ENCODE assay signal across 1 cellular context in the genomic region with DNA sequence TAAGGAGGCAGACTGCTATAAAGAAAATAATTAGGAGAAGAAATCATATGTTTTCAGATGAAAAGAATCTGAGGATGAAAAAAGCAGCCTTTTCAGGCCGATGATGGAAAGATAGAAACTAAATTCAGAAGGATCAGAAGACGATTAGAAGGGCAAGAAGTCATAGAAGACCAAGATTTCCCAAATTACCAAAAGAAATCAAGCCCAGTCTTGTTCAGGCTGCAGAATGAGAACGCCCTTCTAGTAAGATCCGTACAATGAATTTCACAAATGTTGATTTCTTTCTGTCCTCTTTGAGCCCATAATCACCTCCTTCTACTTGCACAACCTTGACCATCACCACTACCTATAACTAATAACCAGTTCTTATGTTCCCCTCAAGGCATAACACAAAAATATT.
TF ChIP-seq lines count a peak whose summit lies in the region.

No MANE protein-coding gene starts in this region.

TF ChIP-seq in SK-N-SH treated with all-trans-retinoic acid at 6 μM for 48 hours, 23 proteins besides CTCF, POLR2A, EP300 and RAD21 (continued from another document):
- TF ChIP-seq, protein P1, sequence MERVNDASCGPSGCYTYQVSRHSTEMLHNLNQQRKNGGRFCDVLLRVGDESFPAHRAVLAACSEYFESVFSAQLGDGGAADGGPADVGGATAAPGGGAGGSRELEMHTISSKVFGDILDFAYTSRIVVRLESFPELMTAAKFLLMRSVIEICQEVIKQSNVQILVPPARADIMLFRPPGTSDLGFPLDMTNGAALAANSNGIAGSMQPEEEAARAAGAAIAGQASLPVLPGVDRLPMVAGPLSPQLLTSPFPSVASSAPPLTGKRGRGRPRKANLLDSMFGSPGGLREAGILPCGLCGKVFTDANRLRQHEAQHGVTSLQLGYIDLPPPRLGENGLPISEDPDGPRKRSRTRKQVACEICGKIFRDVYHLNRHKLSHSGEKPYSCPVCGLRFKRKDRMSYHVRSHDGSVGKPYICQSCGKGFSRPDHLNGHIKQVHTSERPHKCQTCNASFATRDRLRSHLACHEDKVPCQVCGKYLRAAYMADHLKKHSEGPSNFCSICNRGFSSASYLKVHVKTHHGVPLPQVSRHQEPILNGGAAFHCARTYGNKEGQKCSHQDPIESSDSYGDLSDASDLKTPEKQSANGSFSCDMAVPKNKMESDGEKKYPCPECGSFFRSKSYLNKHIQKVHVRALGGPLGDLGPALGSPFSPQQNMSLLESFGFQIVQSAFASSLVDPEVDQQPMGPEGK (CRISPR knock-in tag; IDR thresholded peaks at IDR 0.05; ENCODE audit: borderline replicate concordance), result no peak
- TF ChIP-seq GLIS3 (CRISPR knock-in tag; IDR thresholded peaks at IDR 0.05) (no peak), OSR1 (CRISPR knock-in tag; IDR thresholded peaks at IDR 0.05) (no peak), ARNTL (CRISPR knock-in tag; IDR thresholded peaks at IDR 0.05; ENCODE audit: borderline replicate concordance, low read depth) (no peak), TOX (CRISPR knock-in tag; IDR thresholded peaks at IDR 0.05; ENCODE audit: borderline replicate concordance) (no peak), BACH2 (CRISPR knock-in tag; IDR thresholded peaks at IDR 0.05; ENCODE audit: borderline replicate concordance) (no peak), ZNF565 (CRISPR knock-in tag; conservative IDR thresholded peaks at IDR 0.05; ENCODE audit: low read depth) (no peak), CSDC2 (CRISPR knock-in tag; IDR thresholded peaks at IDR 0.05) (no peak), ZNF70 (CRISPR knock-in tag; IDR thresholded peaks at IDR 0.05) (no peak), ISL1 (CRISPR knock-in tag; IDR thresholded peaks at IDR 0.05) (no peak), SNAI2 (CRISPR knock-in tag; IDR thresholded peaks at IDR 0.05) (no peak)
